ENCODE assay signal across 15 cellular contexts in genomic region chr17:52027620-52028019, GRCh38.
DNase-seq lines count a peak whose midpoint lies in the region; ATAC-seq and TF ChIP-seq lines count a peak whose summit lies in the region.
"Had no signal": no experiment of that assay in that cellular context is flagged by ENCODE, and none has a peak within 500 bp of the region (broad histone marks: within the 10 kb centered on the region; RNA-seq: fewer than 3 reads in every experiment).

No MANE protein-coding gene starts in this region.

- no peaks in the 10 kb centered on the region for H3K9me3 ChIP-seq in Peyer's patch
- H3K9me3 ChIP-seq: MG63, upper lobe of left lung had no signal

- in situ Hi-C loops in ACHN (cut with HindIII; ENCODE audit: low pct_ligation_motif_present, low pct_unique_long_range_greater_than_20kb, low sequenced_read_pairs): no loop called here
- in situ Hi-C loops in astrocyte of the spinal cord (cut with HindIII; ENCODE audit: low sequenced_read_pairs): no loop called here

- no peaks in the 10 kb centered on the region for H3K4me1 ChIP-seq in Peyer's patch
- H3K4me1 ChIP-seq: parathyroid adenoma, upper lobe of left lung had no signal

- H3K27ac ChIP-seq in Peyer's patch: no peak overlapping the region
- H3K27ac ChIP-seq: cardiac muscle cell, parathyroid adenoma, upper lobe of left lung had no signal

- H3K4me3 ChIP-seq in astrocyte of the spinal cord (ENCODE audit: low read depth, low read length) (no peak overlapping the region), Peyer's patch (no peak overlapping the region)
- H3K4me3 ChIP-seq: cardiac muscle cell, MG63, upper lobe of left lung had no signal

- TF ChIP-seq CTCF in astrocyte of the spinal cord (IDR thresholded peaks at IDR 0.05; ENCODE audit: low read depth, low read length) (no peak), Peyer's patch (IDR thresholded peaks at IDR 0.05) (no peak)

- no peak for TF ChIP-seq POLR2A in Peyer's patch (IDR thresholded peaks at IDR 0.05)

- no peak for ATAC-seq in HG03571 (IDR thresholded peaks at IDR 0.05; ENCODE audit: unreplicated experiment)

- DNase-seq in ACHN: peak; percentile 70
- peak; percentile 16 for DNase-seq in HS-5 (ENCODE audit: low read depth)
- peak; percentile 54 for DNase-seq in astrocyte of the spinal cord (ENCODE audit: low read depth, low spot score)
- peak; percentile 86 for DNase-seq in kidney tubule cell (ENCODE audit: low spot score)
- DNase-seq in NCI-H2227 treated with DMSO at 0.1 percent for 48 hours (lab: John Stamatoyannopoulos, UW): no peak
- DNase-seq in Peyer's patch: no peak
- no peak for DNase-seq in mesenteric fat pad (ENCODE audit: low spot score)
- DNase-seq: activated CD4-positive, alpha-beta T cell treated with anti-CD3 and anti-CD28 coated beads, Interleukin-2, amount 50 U/mL, for 48 hours; activated effector memory CD4-positive, alpha-beta T cell treated with anti-CD3 and anti-CD28 coated beads, Interleukin-2, amount 50 U/mL, for 16 hours; H7; MG63; upper lobe of left lung had no signal

- no peaks in the 10 kb centered on the region for H3K36me3 ChIP-seq in Peyer's patch
- H3K36me3 ChIP-seq: cardiac muscle cell, MG63, upper lobe of left lung had no signal

- H3K27me3 ChIP-seq in Peyer's patch: no peaks in the 10 kb centered on the region
- H3K27me3 ChIP-seq: cardiac muscle cell, MG63, upper lobe of left lung had no signal

Comparison
In these comparisons a context has a peak if more than half of its experiments do, and no peak if none do; other contexts are left out.
1. DNase-seq: peak in ACHN (single experiment), HS-5 (single experiment), astrocyte of the spinal cord (single experiment) and kidney tubule cell (single experiment); none in NCI-H2227 treated with DMSO at 0.1 percent for 48 hours (single experiment), Peyer's patch (0 of 3) and mesenteric fat pad (single experiment).